ENCODE assay signal across 4 cellular contexts in the genomic region with DNA sequence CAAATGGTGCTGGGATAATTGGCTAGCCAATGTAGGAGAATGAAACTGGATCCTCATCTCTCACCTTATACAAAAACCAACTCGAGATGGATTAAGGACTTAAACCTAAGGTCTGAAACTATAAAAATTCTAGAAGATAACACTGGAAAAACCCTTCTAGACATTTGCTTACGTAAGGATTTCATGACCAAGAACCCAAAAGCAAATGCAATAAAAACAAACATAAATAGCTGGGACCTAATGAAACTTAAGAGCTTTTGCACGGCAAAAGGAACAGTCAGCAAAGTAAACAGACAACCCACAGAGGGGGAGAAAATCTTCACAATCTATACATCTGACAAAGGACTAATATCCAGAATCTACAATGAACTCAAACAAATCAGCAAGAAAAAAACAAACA. TPM values are rescaled to one million over a fixed set of nuclear protein-coding genes. Genes with fewer than 3 reads are reported as not detected.
"Had no signal": no experiment of that assay in that cellular context is flagged by ENCODE, and none has a peak within 500 bp of the region (broad histone marks: within the 10 kb centered on the region; RNA-seq: fewer than 3 reads in every experiment).

No MANE protein-coding gene starts in this region.

RNA-seq across cellular contexts. Expression of gene CCDC141, which starts 35.7 kb away (rescaled TPM):
- total RNA-seq: HepG2, HT-29, HT1080, IMR-90 had no signal
